8 cellular contexts compared by ENCODE assay signal in the genomic region with DNA sequence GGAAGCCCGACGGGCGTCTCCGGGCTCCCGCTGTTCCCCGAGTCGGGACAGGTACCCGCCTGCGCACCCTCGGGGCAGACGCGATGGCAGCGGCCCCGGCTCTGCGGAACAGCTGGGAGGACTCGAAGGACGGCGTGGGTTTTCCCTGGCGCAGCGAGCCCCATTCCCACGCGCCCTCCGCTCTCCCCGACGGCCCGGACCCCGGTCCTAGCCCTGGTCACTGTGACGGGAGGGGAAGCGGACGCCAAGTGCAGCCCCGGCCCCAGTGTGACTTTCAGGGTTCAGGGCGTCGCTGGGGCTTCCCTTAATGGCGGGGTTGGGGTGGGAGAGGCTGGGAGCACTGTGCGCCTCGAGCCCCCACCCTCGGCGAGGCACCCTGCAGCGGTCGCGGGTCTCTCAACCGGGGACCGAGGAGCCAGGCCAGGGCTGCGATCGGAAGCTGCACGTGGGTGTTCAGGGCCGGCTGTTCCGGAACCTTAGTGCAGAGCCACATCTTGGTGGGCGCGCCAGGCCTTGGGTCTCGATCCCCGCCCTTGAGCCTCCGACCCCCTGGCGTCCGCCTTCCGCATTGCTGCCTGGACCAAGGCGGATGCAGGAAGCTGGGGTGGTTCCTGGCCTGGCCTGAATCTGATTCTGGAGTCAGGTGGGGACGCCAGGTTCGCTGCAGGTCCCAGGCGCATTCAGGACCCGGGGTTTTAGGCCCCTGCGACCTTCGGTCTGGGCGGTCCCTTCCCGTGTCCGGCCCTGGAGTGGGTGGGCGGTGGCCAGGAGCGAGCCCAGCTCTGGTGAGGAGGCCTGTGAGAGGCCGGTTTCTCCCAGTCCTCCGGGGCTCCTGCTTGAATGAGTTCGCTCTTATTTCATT. TPM values are rescaled to one million over a fixed set of nuclear protein-coding genes. Genes with fewer than 3 reads are reported as not detected.
DNase-seq lines count a peak whose midpoint lies in the region; ATAC-seq and TF ChIP-seq lines count a peak whose summit lies in the region.

No MANE protein-coding gene starts in this region.

- TF ChIP-seq POLR2A in GM18505 (IDR thresholded peaks at IDR 0.05; ENCODE audit: borderline replicate concordance, extremely low read depth, insufficient read depth, insufficient read length), result peak; percentile 37

- H3K27me3 Mint-ChIP-seq in activated T-helper 2 cell treated with anti-CD3 and anti-CD28 coated beads, Interferon-gamma antibody, Interleukin-2, Interleukin-4, amounts not matched to agents 10 μg/mL and 5 μg/mL and 100 μg/mL, durations not matched to agents 14 hours and 24 hours and 36 hours (ENCODE audit: low read depth), result peaks cover 9% of the 10 kb centered on the region

- H3K4me3 ChIP-seq in SJCRH30, result no peak overlapping the region

- H3K9me3 ChIP-seq in SJCRH30 (replicated peaks), result no peaks in the 10 kb centered on the region

- peak overlapping the region; percentile 42 for H3K4me3 Mint-ChIP-seq in activated T-helper 2 cell treated with anti-CD3 and anti-CD28 coated beads, Interferon-gamma antibody, Interleukin-2, Interleukin-4, amounts not matched to agents 10 μg/mL and 5 μg/mL and 100 μg/mL, durations not matched to agents 14 hours and 24 hours and 36 hours (ENCODE audit: low read depth)

- intact Hi-C loops in activated T-helper 2 cell treated with anti-CD3 and anti-CD28 coated beads, Interferon-gamma antibody, Interleukin-2, Interleukin-4, amounts not matched to agents 10 μg/mL and 5 μg/mL and 100 μg/mL, durations not matched to agents 14 hours and 24 hours and 36 hours (cut with micrococcal nuclease), result no loop called here
- intact Hi-C loops in left cardiac atrium (cut with DNase I), result no loop called here

- H3K27ac ChIP-seq in SJCRH30, result no peak overlapping the region

- H3K27ac Mint-ChIP-seq in activated T-helper 2 cell treated with anti-CD3 and anti-CD28 coated beads, Interferon-gamma antibody, Interleukin-2, Interleukin-4, amounts not matched to agents 10 μg/mL and 5 μg/mL and 100 μg/mL, durations not matched to agents 14 hours and 24 hours and 36 hours, result peak overlapping the region; percentile 64

- no peaks in the 10 kb centered on the region for H3K4me1 ChIP-seq in SJCRH30

- H3K27me3 ChIP-seq in SJCRH30, result no peaks in the 10 kb centered on the region

- no peaks in the 10 kb centered on the region for H3K36me3 ChIP-seq in SJCRH30

- peak; percentile 16 for DNase-seq in activated T-helper 2 cell treated with anti-CD3 and anti-CD28 coated beads, Interferon-gamma antibody, Interleukin-2, Interleukin-4, amounts not matched to agents 10 μg/mL and 5 μg/mL and 100 μg/mL, durations not matched to agents 14 hours and 24 hours and 36 hours (ENCODE audit: low spot score)
- DNase-seq in left cardiac atrium, result peak; percentile 72
- DNase-seq in stimulated activated CD4-positive, alpha-beta T cell treated with anti-CD3 and anti-CD28 coated beads, Interleukin-1b, Interleukin-23, amount 100 ng/mL, for 4 hours (ENCODE audit: low read depth in 2 of 2), result peak; percentile 8 to 19
- DNase-seq in DMS53 (lab: John Stamatoyannopoulos, UW), result no peak
- no peak for DNase-seq in SJCRH30
- DNase-seq in H4 (ENCODE audit: low spot score), result no peak

- H3K36me3 Mint-ChIP-seq in activated T-helper 2 cell treated with anti-CD3 and anti-CD28 coated beads, Interferon-gamma antibody, Interleukin-2, Interleukin-4, amounts not matched to agents 10 μg/mL and 5 μg/mL and 100 μg/mL, durations not matched to agents 14 hours and 24 hours and 36 hours (ENCODE audit: low read depth), result no peaks in the 10 kb centered on the region

- H3K4me1 Mint-ChIP-seq in activated T-helper 2 cell treated with anti-CD3 and anti-CD28 coated beads, Interferon-gamma antibody, Interleukin-2, Interleukin-4, amounts not matched to agents 10 μg/mL and 5 μg/mL and 100 μg/mL, durations not matched to agents 14 hours and 24 hours and 36 hours (ENCODE audit: low read depth), result peaks cover 4% of the 10 kb centered on the region

- no peaks in the 10 kb centered on the region for H3K9me3 Mint-ChIP-seq in activated T-helper 2 cell treated with anti-CD3 and anti-CD28 coated beads, Interferon-gamma antibody, Interleukin-2, Interleukin-4, amounts not matched to agents 10 μg/mL and 5 μg/mL and 100 μg/mL, durations not matched to agents 14 hours and 24 hours and 36 hours

- ATAC-seq in GM18505 (IDR thresholded peaks at IDR 0.05; ENCODE audit: unreplicated experiment) (no peak), left cardiac atrium (peak; percentile 20 to 38), GM21723 (IDR thresholded peaks at IDR 0.05; ENCODE audit: unreplicated experiment) (no peak)

RNA-seq across cellular contexts. Expression of gene LGALS7B, which starts 3.5 kb away (rescaled TPM):
- not detected in 2 replicates for total RNA-seq in activated T-helper 2 cell treated with anti-CD3 and anti-CD28 coated beads, Interferon-gamma antibody, Interleukin-2, Interleukin-4, amounts not matched to agents 10 μg/mL and 5 μg/mL and 100 μg/mL, durations not matched to agents 14 hours and 24 hours and 36 hours
- total RNA-seq in left cardiac atrium, result not detected
- not detected in 2 replicates for total RNA-seq in SJCRH30 (2014; rRNA removed; shearing (Covaris generic))
- total RNA-seq in H4 (2014; rRNA removed; shearing (Covaris generic)), result not detected in 2 replicates

RNA-seq across cellular contexts. Expression of gene LGALS7, which starts 19.2 kb away (rescaled TPM):
- total RNA-seq in activated T-helper 2 cell treated with anti-CD3 and anti-CD28 coated beads, Interferon-gamma antibody, Interleukin-2, Interleukin-4, amounts not matched to agents 10 μg/mL and 5 μg/mL and 100 μg/mL, durations not matched to agents 14 hours and 24 hours and 36 hours, result not detected in 2 replicates
- not detected for total RNA-seq in left cardiac atrium
- total RNA-seq in SJCRH30 (2014; rRNA removed; shearing (Covaris generic)), result 0.28 and 0.71 TPM in 2 replicates
- total RNA-seq in H4 (2014; rRNA removed; shearing (Covaris generic)), result not detected in 2 replicates

RNA-seq across cellular contexts. Expression of gene LGALS4, which starts 20.3 kb away (rescaled TPM):
- total RNA-seq in activated T-helper 2 cell treated with anti-CD3 and anti-CD28 coated beads, Interferon-gamma antibody, Interleukin-2, Interleukin-4, amounts not matched to agents 10 μg/mL and 5 μg/mL and 100 μg/mL, durations not matched to agents 14 hours and 24 hours and 36 hours, result 1.6 and 2.0 TPM in 2 replicates
- 1 to 10 TPM in 1 of 2 donors, under 1 TPM in 1; 0.85 to 1.4 TPM for total RNA-seq in left cardiac atrium
- total RNA-seq in SJCRH30 (2014; rRNA removed; shearing (Covaris generic)), result 0.06 and 0.66 TPM in 2 replicates
- 0.54 and 1.3 TPM in 2 replicates for total RNA-seq in H4 (2014; rRNA removed; shearing (Covaris generic))

RNA-seq across cellular contexts. Expression of gene ECH1, which starts 39.1 kb away (rescaled TPM):
- 180 and 183 TPM in 2 replicates for total RNA-seq in activated T-helper 2 cell treated with anti-CD3 and anti-CD28 coated beads, Interferon-gamma antibody, Interleukin-2, Interleukin-4, amounts not matched to agents 10 μg/mL and 5 μg/mL and 100 μg/mL, durations not matched to agents 14 hours and 24 hours and 36 hours
- 100 to 1,000 TPM; 449 to 630 TPM for total RNA-seq in left cardiac atrium
- total RNA-seq in SJCRH30 (2014; rRNA removed; shearing (Covaris generic)), result 55.8 and 64.6 TPM in 2 replicates
- total RNA-seq in H4 (2014; rRNA removed; shearing (Covaris generic)), result 73.8 and 108 TPM in 2 replicates

RNA-seq across cellular contexts. Expression of gene CAPN12, which starts 48.2 kb away (rescaled TPM):
- total RNA-seq in activated T-helper 2 cell treated with anti-CD3 and anti-CD28 coated beads, Interferon-gamma antibody, Interleukin-2, Interleukin-4, amounts not matched to agents 10 μg/mL and 5 μg/mL and 100 μg/mL, durations not matched to agents 14 hours and 24 hours and 36 hours, result 2.9 and 3.6 TPM in 2 replicates
- total RNA-seq in left cardiac atrium, result under 1 TPM; 0.77 to 0.81 TPM
- total RNA-seq in SJCRH30 (2014; rRNA removed; shearing (Covaris generic)), result not detected in 2 replicates
- not detected in 2 replicates for total RNA-seq in H4 (2014; rRNA removed; shearing (Covaris generic))

Comparison
In these comparisons a context has a peak if more than half of its experiments do, and no peak if none do; other contexts are left out.
1. ATAC-seq: peak in left cardiac atrium (2 of 2); none in GM18505 (single experiment) and GM21723 (single experiment).
2. DNase-seq: peak in activated T-helper 2 cell treated with anti-CD3 and anti-CD28 coated beads, Interferon-gamma antibody, Interleukin-2, Interleukin-4, amounts not matched to agents 10 μg/mL and 5 μg/mL and 100 μg/mL, durations not matched to agents 14 hours and 24 hours and 36 hours (single experiment), left cardiac atrium (single experiment) and stimulated activated CD4-positive, alpha-beta T cell treated with anti-CD3 and anti-CD28 coated beads, Interleukin-1b, Interleukin-23, amount 100 ng/mL, for 4 hours (2 of 2); none in DMS53 (single experiment), SJCRH30 (0 of 2) and H4 (single experiment).